26 cellular contexts compared by ENCODE assay signal in the genomic region with DNA sequence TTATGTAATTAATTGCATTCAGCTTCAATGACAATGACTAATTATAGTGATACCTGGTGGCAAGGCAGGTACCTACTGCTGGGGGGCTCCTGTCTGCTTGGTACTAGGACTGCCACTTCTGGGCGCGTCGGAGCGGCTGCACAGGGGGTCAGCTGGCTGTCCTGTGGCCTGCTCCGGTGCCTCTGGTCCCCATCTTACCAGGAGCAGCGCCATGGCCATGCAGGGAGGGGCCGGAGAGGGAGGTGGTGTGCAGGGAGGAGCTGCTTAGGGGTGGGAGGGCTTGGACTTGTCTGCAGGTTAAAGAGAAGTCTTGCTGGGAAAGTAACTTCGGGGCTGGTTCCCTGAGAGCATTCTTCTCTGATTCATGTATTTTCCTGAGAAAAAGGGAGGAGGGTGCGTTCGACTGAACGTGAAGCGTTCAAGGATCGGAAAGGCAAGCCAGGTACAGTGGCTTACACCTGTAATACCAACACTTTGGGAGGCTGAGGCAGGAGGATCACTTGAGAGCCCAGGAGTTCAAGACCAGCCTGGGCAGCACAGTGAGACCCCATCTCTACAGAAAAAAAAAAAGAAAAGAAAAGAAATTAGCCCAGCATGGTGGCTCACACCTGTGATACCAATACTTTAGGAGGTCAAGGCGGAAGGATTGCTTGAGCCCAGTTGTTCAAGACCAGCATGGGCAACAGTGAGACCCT. TPM values are rescaled to one million over a fixed set of nuclear protein-coding genes. Genes with fewer than 3 reads are reported as not detected.
DNase-seq lines count a peak whose midpoint lies in the region; ATAC-seq and TF ChIP-seq lines count a peak whose summit lies in the region.
"Had no signal": no experiment of that assay in that cellular context is flagged by ENCODE, and none has a peak within 500 bp of the region (broad histone marks: within the 10 kb centered on the region; RNA-seq: fewer than 3 reads in every experiment).

No MANE protein-coding gene starts in this region.

- H3K4me3 Mint-ChIP-seq in CD14-positive monocyte (no peak overlapping the region), nephron progenitor cell (no peak overlapping the region)
- H3K4me3 Mint-ChIP-seq: activated CD8-positive, alpha-beta T cell treated with anti-CD3 and anti-CD28 coated beads, Interleukin-2, amount 10 ng/mL, durations not matched to agents 7 days and 5 days; activated naive CD8-positive, alpha-beta T cell treated with anti-CD3 and anti-CD28 coated beads, Interleukin-2, amount 10 ng/mL, durations not matched to agents 7 days and 5 days; CD4-positive, alpha-beta T cell; T-helper 17 cell had no signal

- peaks cover 21% of the 10 kb centered on the region for H3K4me1 Mint-ChIP-seq in CD14-positive monocyte
- H3K4me1 Mint-ChIP-seq in nephron progenitor cell: peaks cover 27% of the 10 kb centered on the region
- H3K4me1 Mint-ChIP-seq: activated naive CD8-positive, alpha-beta T cell treated with anti-CD3 and anti-CD28 coated beads, Interleukin-2, amount 10 ng/mL, durations not matched to agents 7 days and 5 days had no signal

- CTCF ChIA-PET in RWPE1 (lab: Yijun Ruan, JAX): interaction anchor here (0.5 kb wide), 1 partner anchor 266 kb away, joined by 3 read pairs; no protein-coding TSS in a partner anchor

- peaks cover 6 to 15% of the 10 kb centered on the region in 2 donors for H3K4me1 ChIP-seq in esophagus (ENCODE audit: control insufficient read depth in 2 of 2, insufficient read depth in 2 of 2, low read length in 1 of 2)
- H3K4me1 ChIP-seq: parathyroid adenoma had no signal

- POLR2A ChIA-PET in RWPE1 (lab: Yijun Ruan, JAX; ENCODE audit: low non-redundant PET): no interaction called here

- no peak for TF ChIP-seq CTCF in CD14-positive monocyte (IDR thresholded peaks at IDR 0.05)
- TF ChIP-seq CTCF in RWPE1 (conservative IDR thresholded peaks at IDR 0.05; ENCODE audit: low read depth): no peak
- TF ChIP-seq CTCF in nephron progenitor cell (IDR thresholded peaks at IDR 0.05): no peak

- H3K9me3 ChIP-seq in esophagus (ENCODE audit: control insufficient read depth in 2 of 2, insufficient read depth in 1 of 2, low read depth in 1 of 2, low read length in 1 of 2): peaks cover 0 to 2% of the 10 kb centered on the region in 2 donors
- H3K9me3 ChIP-seq: vagina had no signal

- no peaks in the 10 kb centered on the region for H3K27me3 ChIP-seq in esophagus (ENCODE audit: control insufficient read depth in 1 of 2, insufficient read depth in 2 of 2, low read length in 2 of 2)
- H3K27me3 ChIP-seq: dorsolateral prefrontal cortex, vagina had no signal

- H3K4me3 ChIP-seq in esophagus (ENCODE audit: low read depth in 1 of 2, low read length in 2 of 2): no peak overlapping the region
- H3K4me3 ChIP-seq: dorsolateral prefrontal cortex, SK-N-MC, vagina had no signal

- H3K36me3 ChIP-seq in esophagus (ENCODE audit: control insufficient read depth in 2 of 2, insufficient read depth in 2 of 2, low read length in 1 of 2): no peaks in the 10 kb centered on the region
- H3K36me3 ChIP-seq: vagina had no signal

- peak overlapping the region; percentile 13 for H3K27ac ChIP-seq in RWPE1
- H3K27ac ChIP-seq in esophagus (ENCODE audit: low read depth in 2 of 2, low read length in 1 of 2): peak overlapping the region; percentile 47 to 66
- H3K27ac ChIP-seq: parathyroid adenoma, SK-N-MC, vagina had no signal

- WGBS in esophagus, 2 donors: 85% methylated on average over 14 of the region's 14 CpGs

- intact Hi-C loops in CD14-positive monocyte (cut with micrococcal nuclease): no loop called here

- H3K9me3 Mint-ChIP-seq in CD14-positive monocyte: peaks cover 0 to 2% (median 0%) of the 10 kb centered on the region in 7 donors
- peaks cover 8% of the 10 kb centered on the region for H3K9me3 Mint-ChIP-seq in nephron progenitor cell
- H3K9me3 Mint-ChIP-seq: activated naive CD8-positive, alpha-beta T cell treated with anti-CD3 and anti-CD28 coated beads, Interleukin-2, amount 10 ng/mL, durations not matched to agents 7 days and 5 days; CD4-positive, alpha-beta T cell had no signal

- no peak for ATAC-seq in HG03442 (IDR thresholded peaks at IDR 0.05; ENCODE audit: unreplicated experiment)
- ATAC-seq: activated CD8-positive, alpha-beta T cell treated with anti-CD3 and anti-CD28 coated beads, Interleukin-2, amount 10 ng/mL, durations not matched to agents 7 days and 5 days; sciatic nerve; T-helper 17 cell had no signal

- H3K27ac Mint-ChIP-seq in CD14-positive monocyte: peak overlapping the region in 6 of 7 donors; percentile 16 to 78 (median 52)
- peak overlapping the region; percentile 64 for H3K27ac Mint-ChIP-seq in nephron progenitor cell
- H3K27ac Mint-ChIP-seq: activated CD8-positive, alpha-beta T cell treated with anti-CD3 and anti-CD28 coated beads, Interleukin-2, amount 10 ng/mL, durations not matched to agents 7 days and 5 days; activated naive CD8-positive, alpha-beta T cell treated with anti-CD3 and anti-CD28 coated beads, Interleukin-2, amount 10 ng/mL, durations not matched to agents 7 days and 5 days; CD4-positive, alpha-beta T cell; T-helper 17 cell had no signal

- DNase-seq in CD14-positive monocyte (ENCODE audit: low spot score) (no peak), RWPE1 (ENCODE audit: low spot score) (no peak), nephron progenitor cell (no peak), COR-L47 (lab: John Stamatoyannopoulos, UW) (no peak), NCI-H1694 (lab: John Stamatoyannopoulos, UW) (no peak)
- no peak for DNase-seq in activated effector memory CD4-positive, alpha-beta T cell treated with Interleukin-2 at 50 U/mL for 16 hours
- DNase-seq: activated CD4-positive, alpha-beta T cell treated with anti-CD3 and anti-CD28 coated beads for 1 hour; activated CD8-positive, alpha-beta T cell treated with anti-CD3 and anti-CD28 coated beads, Interleukin-2, amount 10 ng/mL, durations not matched to agents 7 days and 5 days; activated effector memory CD4-positive, alpha-beta T cell treated with anti-CD3 and anti-CD28 coated beads, Interleukin-2, amount 50 U/mL, for 16 hours; activated naive CD8-positive, alpha-beta T cell treated with anti-CD3 and anti-CD28 coated beads, Interleukin-2, amount 10 ng/mL, durations not matched to agents 7 days and 5 days; CD4-positive, alpha-beta T cell; DMS 273 treated with DMSO at 0.1 percent for 48 hours; KG1; NCI-H1417 treated with DMSO at 0.1 percent for 48 hours; NCI-H2107; NCI-H446; stimulated activated CD4-positive, alpha-beta T cell treated with anti-CD3 and anti-CD28 coated beads, Interleukin-4, amount 100 ng/mL, for 4 hours; stimulated activated naive CD4-positive, alpha-beta T cell; T-helper 17 cell had no signal

- H3K27me3 Mint-ChIP-seq in CD14-positive monocyte (ENCODE audit: low read depth in 3 of 3): peaks cover 0 to 6% (median 0%) of the 10 kb centered on the region in 3 donors
- peaks cover 10% of the 10 kb centered on the region for H3K27me3 Mint-ChIP-seq in nephron progenitor cell (ENCODE audit: low read depth, poor library complexity)
- H3K27me3 Mint-ChIP-seq: activated naive CD8-positive, alpha-beta T cell treated with anti-CD3 and anti-CD28 coated beads, Interleukin-2, amount 10 ng/mL, durations not matched to agents 7 days and 5 days; CD4-positive, alpha-beta T cell; T-helper 17 cell had no signal

- H3K36me3 Mint-ChIP-seq in CD14-positive monocyte: peaks cover 21 to 46% of the 10 kb centered on the region in 2 donors
- H3K36me3 Mint-ChIP-seq in nephron progenitor cell (ENCODE audit: low read depth): peaks cover 55% of the 10 kb centered on the region
- H3K36me3 Mint-ChIP-seq: activated naive CD8-positive, alpha-beta T cell treated with anti-CD3 and anti-CD28 coated beads, Interleukin-2, amount 10 ng/mL, durations not matched to agents 7 days and 5 days had no signal

RNA-seq across cellular contexts. Expression of a gene that starts 15.4 kb away (rescaled TPM):
- 10 to 100 TPM; 17.6 to 28.0 TPM for polyA plus RNA-seq in CD14-positive monocyte
- polyA plus RNA-seq in esophagus: 10 to 100 TPM; 19.6 to 21.7 TPM
